1 cellular context compared by ENCODE assay signal in genomic region chr2:11153996-11154340, GRCh38.
A peak's percentile ranks its signal among the peaks of the same experiment; 100 is the strongest.
TF ChIP-seq lines count a peak whose summit lies in the region.

No MANE protein-coding gene starts in this region.

TF ChIP-seq in HepG2, 621 proteins besides CTCF, POLR2A, EP300 and RAD21:
- 0 out of 2 replicates have a peak, but pooled peaks have one; percentile 14 for TF ChIP-seq DNMT1 (CRISPR knock-in tag; IDR thresholded peaks at IDR 0.05)
